Comparison of ENCODE assay signal across 8 cellular contexts in the genomic region with DNA sequence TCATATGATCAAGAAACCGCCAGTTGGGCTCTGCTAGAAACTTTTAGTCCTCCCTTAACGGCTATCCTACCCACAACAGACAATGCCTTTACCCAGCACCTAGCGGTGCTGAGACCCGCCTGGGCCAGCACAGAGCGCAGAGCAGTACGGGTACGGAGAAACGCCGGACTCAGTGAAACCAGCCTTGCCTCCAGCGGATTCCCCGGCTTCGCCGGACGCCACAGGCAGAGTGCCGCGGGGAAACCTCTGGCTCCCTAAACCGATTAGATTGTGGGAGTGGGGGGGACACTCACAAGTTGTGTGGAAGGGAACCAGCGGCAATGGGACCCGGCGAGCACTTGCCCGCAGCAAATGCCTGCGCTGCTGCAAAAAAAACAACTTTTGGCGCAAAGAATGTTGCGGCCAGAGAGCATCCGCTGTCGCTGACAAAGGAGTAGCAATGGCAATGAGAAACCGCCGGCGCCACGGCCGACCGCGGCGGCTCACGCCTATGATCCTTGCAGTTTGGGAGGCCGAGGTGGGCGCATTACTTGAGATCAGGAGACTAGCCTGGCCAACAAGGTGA.
DNase-seq lines count a peak whose midpoint lies in the region; ATAC-seq and TF ChIP-seq lines count a peak whose summit lies in the region.

No MANE protein-coding gene starts in this region.

- H3K27me3 ChIP-seq in left lung: peaks cover 76 to 98% of the 10 kb centered on the region in 2 donors

- CTCF ChIA-PET in RWPE1 (lab: Yijun Ruan, JAX): no interaction called here

- peak overlapping the region; percentile 99 for H3K27ac Mint-ChIP-seq in activated naive CD8-positive, alpha-beta T cell treated with anti-CD3 and anti-CD28 coated beads for 36 hours

- ATAC-seq in GM18517 (IDR thresholded peaks at IDR 0.05; ENCODE audit: unreplicated experiment) (peak; percentile 19), HG02763 (IDR thresholded peaks at IDR 0.05; ENCODE audit: unreplicated experiment) (peak; percentile 27), left lung (no peak)

- intact Hi-C loops in left lung (cut with DNase I): loop anchor here in 1 of 2 donors (2.0 to 10.0 kb wide), 2 partner anchors 67 to 93 kb away; a partner anchor contains a TSS

- H3K36me3 ChIP-seq in left lung: no peaks in the 10 kb centered on the region

- peaks cover 0 to 15% of the 10 kb centered on the region in 2 donors for H3K9me3 ChIP-seq in left lung

- peaks cover 14% of the 10 kb centered on the region for H3K36me3 Mint-ChIP-seq in activated naive CD8-positive, alpha-beta T cell treated with anti-CD3 and anti-CD28 coated beads for 36 hours

- DNase-seq in RWPE1 (ENCODE audit: low spot score) (no peak), left lung (peak in 1 of 2 donors; percentile 87), HT-29 (ENCODE audit: low spot score) (no peak), RKO (ENCODE audit: low spot score) (no peak)
- peak; percentile 64 for DNase-seq in activated naive CD8-positive, alpha-beta T cell treated with anti-CD3 and anti-CD28 coated beads for 36 hours
- DNase-seq in stimulated activated CD8-positive, alpha-beta memory T cell treated with anti-CD3 and anti-CD28 coated beads, Interleukin-7, amount 100 ng/mL, for 1 hour (ENCODE audit: low read depth in 2 of 2): peak; percentile 16 to 24

- peaks cover 8 to 30% of the 10 kb centered on the region in 2 donors for H3K4me1 ChIP-seq in left lung

- POLR2A ChIA-PET in RWPE1 (lab: Yijun Ruan, JAX; ENCODE audit: low non-redundant PET): no interaction called here

- no peaks in the 10 kb centered on the region for H3K27me3 Mint-ChIP-seq in activated naive CD8-positive, alpha-beta T cell treated with anti-CD3 and anti-CD28 coated beads for 36 hours

- H3K4me1 Mint-ChIP-seq in activated naive CD8-positive, alpha-beta T cell treated with anti-CD3 and anti-CD28 coated beads for 36 hours: peaks cover 27% of the 10 kb centered on the region

- peaks cover 6% of the 10 kb centered on the region for H3K9me3 Mint-ChIP-seq in activated naive CD8-positive, alpha-beta T cell treated with anti-CD3 and anti-CD28 coated beads for 36 hours

- TF ChIP-seq CTCF in RWPE1 (conservative IDR thresholded peaks at IDR 0.05; ENCODE audit: low read depth) (no peak), left lung (IDR thresholded peaks at IDR 0.05) (no peak)

- peak overlapping the region; percentile 34 to 50 for H3K4me3 ChIP-seq in left lung

- peak overlapping the region; percentile 93 for H3K4me3 Mint-ChIP-seq in activated naive CD8-positive, alpha-beta T cell treated with anti-CD3 and anti-CD28 coated beads for 36 hours

- peak overlapping the region; percentile 95 for H3K27ac ChIP-seq in RWPE1
- H3K27ac ChIP-seq in left lung: peak overlapping the region; percentile 86 to 100

Comparison
In these comparisons a context has a peak if more than half of its experiments do, and no peak if none do; other contexts are left out.
1. DNase-seq: peak in activated naive CD8-positive, alpha-beta T cell treated with anti-CD3 and anti-CD28 coated beads for 36 hours (single experiment) and stimulated activated CD8-positive, alpha-beta memory T cell treated with anti-CD3 and anti-CD28 coated beads, Interleukin-7, amount 100 ng/mL, for 1 hour (2 of 2); none in RWPE1 (single experiment), HT-29 (single experiment) and RKO (single experiment).